Comparison of ENCODE assay signal across 19 cellular contexts in genomic region chr1:119626841-119627240, GRCh38. TPM values are rescaled to one million over a fixed set of nuclear protein-coding genes. Genes with fewer than 3 reads are reported as not detected.
DNase-seq lines count a peak whose midpoint lies in the region; ATAC-seq and TF ChIP-seq lines count a peak whose summit lies in the region.
"Had no signal": no experiment of that assay in that cellular context is flagged by ENCODE, and none has a peak within 500 bp of the region (broad histone marks: within the 10 kb centered on the region; RNA-seq: fewer than 3 reads in every experiment).

No MANE protein-coding gene starts in this region.

- H3K27ac ChIP-seq in GM23338 (ENCODE audit: low read depth) (no peak overlapping the region), adrenal gland (peak overlapping the region in 1 of 5 donors; percentile 11), gastroesophageal sphincter (peak overlapping the region in 2 of 4 donors; percentile 32 to 57), gastrocnemius medialis (peak overlapping the region in 3 of 4 donors; percentile 29 to 57 (median 39))
- H3K27ac ChIP-seq: BLaER1, pancreas, SJSA1, vagina had no signal

- in situ Hi-C loops in gastrocnemius medialis (cut with MboI; ENCODE audit: low sequenced_read_pairs in 4 of 4): no loop called here

- H3K27ac Mint-ChIP-seq in GM23338 (peak overlapping the region; percentile 70; the same call in 1 of the 2 replicates), CD14-positive monocyte (no peak overlapping the region)
- H3K27ac Mint-ChIP-seq: mesothelial cell of epicardium had no signal

- H3K4me3 ChIP-seq in GM23338: no peak overlapping the region
- no peak overlapping the region for H3K4me3 ChIP-seq in adrenal gland
- H3K4me3 ChIP-seq in gastroesophageal sphincter: no peak overlapping the region
- no peak overlapping the region for H3K4me3 ChIP-seq in gastrocnemius medialis
- H3K4me3 ChIP-seq: BLaER1, pancreas, SJSA1, vagina had no signal

- intact Hi-C loops in adrenal gland (cut with DNase I) (no loop called here), gastrocnemius medialis (cut with DNase I; ENCODE audit: low total_unique reads) (loop anchor here (5.0 kb wide), 1 partner anchor 35 kb away; no protein-coding TSS in a partner anchor), CD14-positive monocyte (cut with micrococcal nuclease) (no loop called here)

- H3K27me3 ChIP-seq in GM23338 (ENCODE audit: insufficient read depth) (no peaks in the 10 kb centered on the region), adrenal gland (no peaks in the 10 kb centered on the region), gastroesophageal sphincter (no peaks in the 10 kb centered on the region), gastrocnemius medialis (no peaks in the 10 kb centered on the region)
- H3K27me3 ChIP-seq: BLaER1, pancreas, SJSA1, vagina had no signal

- peaks cover 52% of the 10 kb centered on the region for H3K79me2 ChIP-seq in GM23338 (replicated peaks; ENCODE audit: insufficient read depth)

- no peak overlapping the region for H3K4me2 ChIP-seq in GM23338
- H3K4me2 ChIP-seq: BLaER1 had no signal

- peaks cover 2% of the 10 kb centered on the region; the same call in 1 of the 2 replicates for H3F3A ChIP-seq in GM23338 (replicated peaks; ENCODE audit: low read depth)

- H3K27me3 Mint-ChIP-seq in GM23338 (ENCODE audit: insufficient read depth, low read depth, poor library complexity) (no peaks in the 10 kb centered on the region), CD14-positive monocyte (ENCODE audit: low read depth in 3 of 3) (peaks cover 14 to 19% (median 17%) of the 10 kb centered on the region in 3 donors)

- 27 to 42% (median 36%) methylated on average over 3 of the region's 3 CpGs for WGBS in adrenal gland, 4 donors
- WGBS in gastroesophageal sphincter (ENCODE audit: low coverage in 1 of 2), 2 donors: 14 to 15% methylated on average over 3 of the region's 3 CpGs

- H3K36me3 ChIP-seq in GM23338 (ENCODE audit: insufficient read depth) (peaks cover 7% of the 10 kb centered on the region; the same call in 1 of the 2 replicates), adrenal gland (replicated peaks in 1 of 2) (peaks cover 0 to 13% of the 10 kb centered on the region in 2 donors), gastroesophageal sphincter (peaks cover 0 to 40% of the 10 kb centered on the region in 2 donors), gastrocnemius medialis (peaks cover 0 to 17% of the 10 kb centered on the region in 2 donors)

- H2AFZ ChIP-seq in GM23338: no peak overlapping the region

- DNase-seq in GM23338 (ENCODE audit: low spot score): no peak
- DNase-seq in adrenal gland: peak in 6 of 7 donors; percentile 29 to 76 (median 47)
- DNase-seq in gastrocnemius medialis: no peak
- no peak for DNase-seq in HuH-7 (ENCODE audit: low spot score)
- DNase-seq in CD14-positive monocyte (ENCODE audit: low spot score): no peak
- no peak for DNase-seq in SHP77 (lab: John Stamatoyannopoulos, UW)
- DNase-seq: activated gamma-delta T cell treated with Interleukin-2 at 50 U/mL for 16 hours; GOT3; NCI-H2029; pancreas; stimulated activated CD4-positive, alpha-beta T cell treated with anti-CD3 and anti-CD28 coated beads, Interleukin-1b, Interleukin-23, amount 100 ng/mL, for 48 hours; stimulated activated CD8-positive, alpha-beta memory T cell treated with anti-CD3 and anti-CD28 coated beads, Interleukin-4, amount 100 ng/mL, for 48 hours had no signal

- ATAC-seq in GM23338 (no peak), gastroesophageal sphincter (peak; percentile 30), gastrocnemius medialis (no peak), HG03045 (IDR thresholded peaks at IDR 0.05; ENCODE audit: unreplicated experiment) (no peak)
- ATAC-seq: pancreas had no signal

- H3K4me1 ChIP-seq in GM23338 (ENCODE audit: insufficient read depth) (peaks cover 10% of the 10 kb centered on the region), adrenal gland (replicated peaks in 1 of 2) (peaks cover 16 to 23% of the 10 kb centered on the region in 2 donors), gastroesophageal sphincter (peaks cover 0 to 38% (median 15%) of the 10 kb centered on the region in 3 donors), gastrocnemius medialis (peaks cover 33% of the 10 kb centered on the region in 2 donors)
- H3K4me1 ChIP-seq: BLaER1, SJSA1 had no signal

- no peak overlapping the region for H3K4me3 Mint-ChIP-seq in GM23338
- no peak overlapping the region for H3K4me3 Mint-ChIP-seq in CD14-positive monocyte
- H3K4me3 Mint-ChIP-seq: central memory CD8-positive, alpha-beta T cell; mesothelial cell of epicardium had no signal

- H3K36me3 Mint-ChIP-seq in GM23338 (ENCODE audit: low read depth): peaks cover 34% of the 10 kb centered on the region
- peaks cover 53 to 62% of the 10 kb centered on the region in 2 donors for H3K36me3 Mint-ChIP-seq in CD14-positive monocyte

- TF ChIP-seq CTCF in GM23338 (conservative IDR thresholded peaks at IDR 0.05; ENCODE audit: low read depth in 2 of 2) (no peak), adrenal gland (IDR thresholded peaks at IDR 0.05) (no peak), gastroesophageal sphincter (IDR thresholded peaks at IDR 0.05) (no peak), gastrocnemius medialis (IDR thresholded peaks at IDR 0.05 in 4 of 5, conservative IDR thresholded peaks at IDR 0.05 in 1 of 5) (no peak), CD14-positive monocyte (IDR thresholded peaks at IDR 0.05) (no peak)

- peaks cover 45% of the 10 kb centered on the region for H4K20me1 ChIP-seq in GM23338 (replicated peaks; ENCODE audit: insufficient read depth)
- H4K20me1 ChIP-seq: BLaER1 had no signal

- H3K9me3 Mint-ChIP-seq in GM23338 (no peaks in the 10 kb centered on the region; the same call in 2 of the 3 replicates), CD14-positive monocyte (peaks cover 4 to 9% (median 7%) of the 10 kb centered on the region in 7 donors)
- H3K9me3 Mint-ChIP-seq: central memory CD8-positive, alpha-beta T cell; mesothelial cell of epicardium had no signal

- H3K9me2 ChIP-seq in GM23338 (ENCODE audit: insufficient read depth): no peaks in the 10 kb centered on the region

- TF ChIP-seq POLR2A in adrenal gland (IDR thresholded peaks at IDR 0.05): no peak
- no peak for TF ChIP-seq POLR2A in gastroesophageal sphincter (IDR thresholded peaks at IDR 0.05)
- no peak for TF ChIP-seq POLR2A in gastrocnemius medialis (IDR thresholded peaks at IDR 0.05)

- TF ChIP-seq EP300 in gastroesophageal sphincter (IDR thresholded peaks at IDR 0.05): no peak

- H3K9me3 ChIP-seq in adrenal gland (replicated peaks in 1 of 3) (no peaks in the 10 kb centered on the region), gastroesophageal sphincter (no peaks in the 10 kb centered on the region), gastrocnemius medialis (no peaks in the 10 kb centered on the region)
- H3K9me3 ChIP-seq: pancreas, SJSA1, vagina had no signal

- H3K4me1 Mint-ChIP-seq in GM23338 (peaks cover 33% of the 10 kb centered on the region), CD14-positive monocyte (peaks cover 6% of the 10 kb centered on the region)
- H3K4me1 Mint-ChIP-seq: central memory CD8-positive, alpha-beta T cell had no signal

TF ChIP-seq in GM23338, 12 proteins besides CTCF, POLR2A, EP300 and RAD21 (continues in another document):
- no peak for TF ChIP-seq ZNF331 (CRISPR knock-in tag; IDR thresholded peaks at IDR 0.05; ENCODE audit: low read depth)
- no peak for TF ChIP-seq POLR2AphosphoS5 (IDR thresholded peaks at IDR 0.05; ENCODE audit: low read depth)
- TF ChIP-seq ZNF114 (CRISPR knock-in tag; IDR thresholded peaks at IDR 0.05): no peak

RNA-seq across cellular contexts. Expression of gene ZNF697, which starts 21.2 kb away (rescaled TPM):
- 30.4 and 32.0 TPM in 2 replicates for total RNA-seq in GM23338 (2014; rRNA removed; shearing (Covaris generic))
- 5.2 and 5.4 TPM in 2 replicates for polyA plus RNA-seq in GM23338 (2016; fragmentation: Nextera tagmentation; extraction: Ambion mirVana)
- 10 to 100 TPM in 1 of 8 donors, 1 to 10 TPM in 7; 2.8 to 14.5 (median 6.3) TPM for total RNA-seq in adrenal gland
- polyA plus RNA-seq in adrenal gland: 1 to 10 TPM; 1.7 to 5.7 (median 1.9) TPM
- total RNA-seq in gastroesophageal sphincter: 1 to 10 TPM; 2.6 to 5.6 (median 4.6) TPM
- 1 to 10 TPM; 1.4 to 3.1 (median 2.9) TPM for total RNA-seq in gastrocnemius medialis
- polyA plus RNA-seq in CD14-positive monocyte: under 1 TPM; 0.37 to 0.49 TPM

Comparison
In these comparisons a context has a peak if more than half of its experiments do, and no peak if none do; other contexts are left out.
1. DNase-seq: peak in adrenal gland (6 of 7); none in GM23338 (single experiment), gastrocnemius medialis (0 of 2), HuH-7 (single experiment), CD14-positive monocyte (single experiment) and SHP77 (0 of 2).